ENCODE assay signal across 29 cellular contexts in genomic region chr4:722851-723360, GRCh38.
"Had no signal": no experiment of that assay in that cellular context is flagged by ENCODE, and none has a peak within 500 bp of the region (broad histone marks: within the 10 kb centered on the region; RNA-seq: fewer than 3 reads in every experiment).

No MANE protein-coding gene starts in this region.

- ATAC-seq: activated CD4-positive, alpha-beta T cell treated with anti-CD3 and anti-CD28 coated beads for 36 hours; activated T-helper 17 cell treated with anti-CD3 and anti-CD28 coated beads, Interleukin-2, amount 50 U/mL, for 72 hours; heart left ventricle; stimulated activated effector memory CD8-positive, alpha-beta T cell treated with anti-CD3 and anti-CD28 coated beads, Interleukin-12 subunit alpha, Interleukin-12 subunit beta, amount 100 ng/mL, for 72 hours; T-helper 17 cell had no signal

- FAIRE-seq: bronchial epithelial cell, small intestine had no signal

- DNase-seq: activated B cell treated with CpG ODN at 0.5 μM for 24 hours; activated CD4-positive, alpha-beta T cell treated with anti-CD3 and anti-CD28 coated beads for 36 hours; activated CD4-positive, alpha-beta T cell treated with anti-CD3 and anti-CD28 coated beads, Interleukin-2, amount 50 U/mL, for 4 hours; activated CD8-positive, alpha-beta memory T cell treated with anti-CD3 and anti-CD28 coated beads for 24 hours; activated CD8-positive, alpha-beta memory T cell treated with anti-CD3 and anti-CD28 coated beads, Interleukin-2, amount 50 U/mL, for 4 hours; activated naive CD4-positive, alpha-beta T cell; activated naive CD8-positive, alpha-beta T cell treated with anti-CD3 and anti-CD28 coated beads, Interleukin-2, amount 10 ng/mL, durations not matched to agents 7 days and 5 days; activated T-cell treated with anti-CD3 and anti-CD28 coated beads, Interleukin-2, amount 50 U/mL, for 24 hours; cerebellar nuclear complex; endodermal cell; heart left ventricle; islet precursor cell; left cardiac atrium; mesendoderm; mucosa of descending colon; naive B cell; small intestine; stimulated activated CD4-positive, alpha-beta T cell treated with anti-CD3 and anti-CD28 coated beads, Interleukin-2, amount 100 ng/mL, for 24 hours; T-helper 17 cell; testis had no signal

- H3K9ac ChIP-seq: neural progenitor cell had no signal

- H3K4me1 ChIP-seq: neural progenitor cell had no signal

- H3K9me3 ChIP-seq: heart left ventricle, mucosa of descending colon, testis, vagina had no signal

- H3K36me3 ChIP-seq: neural progenitor cell had no signal

- H3K4me2 ChIP-seq: neural progenitor cell had no signal

- H3K27me3 ChIP-seq: heart left ventricle, neural progenitor cell, testis, vagina had no signal

- H3K27ac Mint-ChIP-seq: activated B cell treated with CpG ODN at 0.5 μM for 24 hours; activated CD4-positive, alpha-beta T cell treated with anti-CD3 and anti-CD28 coated beads for 36 hours; activated naive CD8-positive, alpha-beta T cell treated with anti-CD3 and anti-CD28 coated beads, Interleukin-2, amount 10 ng/mL, durations not matched to agents 7 days and 5 days; activated T-cell treated with anti-CD3 and anti-CD28 coated beads, Interleukin-2, amount 50 U/mL, for 24 hours; activated T-helper 17 cell treated with anti-CD3 and anti-CD28 coated beads, Interleukin-2, amount 50 U/mL, for 72 hours; neural progenitor cell; stimulated activated effector memory CD8-positive, alpha-beta T cell treated with anti-CD3 and anti-CD28 coated beads, Interleukin-12 subunit alpha, Interleukin-12 subunit beta, amount 100 ng/mL, for 72 hours; type B pancreatic cell had no signal

- H2AFZ ChIP-seq: neural progenitor cell had no signal

- H3K9me3 Mint-ChIP-seq: activated B cell treated with CpG ODN at 0.5 μM for 24 hours; activated naive CD8-positive, alpha-beta T cell treated with anti-CD3 and anti-CD28 coated beads, Interleukin-2, amount 10 ng/mL, durations not matched to agents 7 days and 5 days; activated T-cell treated with anti-CD3 and anti-CD28 coated beads, Interleukin-2, amount 50 U/mL, for 24 hours; activated T-helper 17 cell treated with anti-CD3 and anti-CD28 coated beads, Interleukin-2, amount 50 U/mL, for 72 hours; endodermal cell; naive B cell; stimulated activated effector memory CD8-positive, alpha-beta T cell treated with anti-CD3 and anti-CD28 coated beads, Interleukin-12 subunit alpha, Interleukin-12 subunit beta, amount 100 ng/mL, for 72 hours; type B pancreatic cell had no signal

- H3K27me3 Mint-ChIP-seq: activated B cell treated with CpG ODN at 0.5 μM for 24 hours; activated CD4-positive, alpha-beta T cell treated with anti-CD3 and anti-CD28 coated beads for 36 hours; activated naive CD8-positive, alpha-beta T cell treated with anti-CD3 and anti-CD28 coated beads, Interleukin-2, amount 10 ng/mL, durations not matched to agents 7 days and 5 days; activated T-cell treated with anti-CD3 and anti-CD28 coated beads, Interleukin-2, amount 50 U/mL, for 24 hours; activated T-helper 17 cell treated with anti-CD3 and anti-CD28 coated beads, Interleukin-2, amount 50 U/mL, for 72 hours; naive B cell; progenitor cell of endocrine pancreas; T-helper 17 cell; type B pancreatic cell had no signal

- H3K4me1 Mint-ChIP-seq: endodermal cell had no signal

- H3K4me3 Mint-ChIP-seq: activated B cell treated with CpG ODN at 0.5 μM for 24 hours; activated CD4-positive, alpha-beta T cell treated with anti-CD3 and anti-CD28 coated beads for 36 hours; activated naive CD8-positive, alpha-beta T cell treated with anti-CD3 and anti-CD28 coated beads, Interleukin-2, amount 10 ng/mL, durations not matched to agents 7 days and 5 days; activated T-cell treated with anti-CD3 and anti-CD28 coated beads, Interleukin-2, amount 50 U/mL, for 24 hours; activated T-helper 17 cell treated with anti-CD3 and anti-CD28 coated beads, Interleukin-2, amount 50 U/mL, for 72 hours; endodermal cell; naive B cell; neural progenitor cell; stimulated activated effector memory CD8-positive, alpha-beta T cell treated with anti-CD3 and anti-CD28 coated beads, Interleukin-12 subunit alpha, Interleukin-12 subunit beta, amount 100 ng/mL, for 72 hours; T-helper 17 cell; type B pancreatic cell had no signal

- H3K27ac ChIP-seq: coronary artery, epithelial cell of prostate, heart left ventricle, neural progenitor cell, vagina had no signal

- H3K4me3 ChIP-seq: coronary artery, heart left ventricle, mucosa of descending colon, neural progenitor cell, testis, vagina had no signal
